In genomic region chr16:88631920-88632586, GRCh38 we compare ENCODE assay signal across 1 cellular context.
TF ChIP-seq lines count a peak whose summit lies in the region.

No MANE protein-coding gene starts in this region.

TF ChIP-seq in HepG2, 621 proteins besides CTCF, POLR2A, EP300 and RAD21:
- TF ChIP-seq AGO2 (optimal IDR thresholded peaks at IDR 0.05; ENCODE audit: low read depth, low read length) (peak; percentile 71), POGK (CRISPR knock-in tag; conservative IDR thresholded peaks at IDR 0.05) (no peak), RBM22 (optimal IDR thresholded peaks at IDR 0.05; ENCODE audit: low read length) (peak; percentile 9)
TF ChIP-seq in HepG2: peak in this region for 2.
